ENCODE assay signal across 8 cellular contexts in the genomic region with DNA sequence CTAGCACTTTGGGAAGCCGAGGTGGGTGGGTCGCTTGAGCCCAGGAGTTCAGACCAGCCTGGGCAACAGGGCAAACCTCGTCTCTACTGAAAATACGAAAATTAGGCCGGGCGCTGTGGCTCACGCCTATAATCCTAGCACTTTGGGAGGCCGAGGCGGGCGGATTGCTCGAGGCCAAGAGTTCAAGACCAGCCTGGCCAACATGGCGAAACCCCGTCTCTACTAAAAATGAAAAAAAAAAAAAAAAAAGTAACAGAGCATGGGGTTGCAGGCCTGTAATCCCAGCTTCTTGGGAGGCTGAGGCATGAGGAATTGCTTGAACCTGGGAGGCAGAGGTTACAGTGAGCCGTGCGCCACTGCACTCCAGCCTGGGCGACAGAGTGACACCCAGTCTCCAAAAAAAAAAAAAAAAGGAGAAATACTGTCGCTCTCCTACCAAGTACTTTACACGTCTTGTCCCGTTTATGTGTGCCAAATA. TPM values are rescaled to one million over a fixed set of nuclear protein-coding genes. Genes with fewer than 3 reads are reported as not detected.
DNase-seq lines count a peak whose midpoint lies in the region; ATAC-seq, FAIRE-seq and TF ChIP-seq lines count a peak whose summit lies in the region.

No MANE protein-coding gene starts in this region.

- TF ChIP-seq RAD21 in SK-N-SH (IDR thresholded peaks at IDR 0.05; ENCODE audit: low read length): no peak

- 58% methylated on average over 19 of the region's 19 CpGs for WGBS in SK-N-SH (ENCODE audit: low lambda C conversion rate)

- peak overlapping the region; percentile 95 for H3K4me3 Mint-ChIP-seq in activated T-helper 1 cell treated with anti-CD3 and anti-CD28 coated beads, Interleukin-12 subunit alpha, Interleukin-12 subunit beta, Interleukin-2, Interleukin-4 antibody, amounts not matched to agents 30 ng/mL and 10 ng/mL and 1 ng/mL, durations not matched to agents 14 hours and 24 hours and 36 hours

- H3K36me3 Mint-ChIP-seq in activated T-helper 1 cell treated with anti-CD3 and anti-CD28 coated beads, Interleukin-12 subunit alpha, Interleukin-12 subunit beta, Interleukin-2, Interleukin-4 antibody, amounts not matched to agents 30 ng/mL and 10 ng/mL and 1 ng/mL, durations not matched to agents 14 hours and 24 hours and 36 hours (ENCODE audit: low read depth): peaks cover 10% of the 10 kb centered on the region

- H3K27ac ChIP-seq in SK-N-SH (ENCODE audit: low read depth in 2 of 2, low read length in 1 of 2): no peak overlapping the region
- peak overlapping the region; percentile 53 for H3K27ac ChIP-seq in keratinocyte (ENCODE audit: control insufficient read depth, insufficient read depth, low read length)
- H3K27ac ChIP-seq in stomach smooth muscle (ENCODE audit: low read length): no peak overlapping the region

- no peak for ATAC-seq in SK-N-SH treated with all-trans-retinoic acid at 6 μM for 48 hours

- H3K4me2 ChIP-seq in SK-N-SH (peak overlapping the region; percentile 90), keratinocyte (ENCODE audit: control insufficient read depth, extremely low read depth, insufficient read depth, low read depth, low read length) (peak overlapping the region; percentile 87)

- no peaks in the 10 kb centered on the region for H3F3A ChIP-seq in SK-N-SH (replicated peaks; ENCODE audit: insufficient read depth)

- no peaks in the 10 kb centered on the region for H3K9me3 ChIP-seq in SK-N-SH
- H3K9me3 ChIP-seq in keratinocyte (ENCODE audit: control insufficient read depth, low read depth, low read length): no peaks in the 10 kb centered on the region
- no peaks in the 10 kb centered on the region for H3K9me3 ChIP-seq in stomach smooth muscle (ENCODE audit: control insufficient read depth in 2 of 2, low read length in 2 of 2)

- intact Hi-C loops in activated T-helper 1 cell treated with anti-CD3 and anti-CD28 coated beads, Interleukin-12 subunit alpha, Interleukin-12 subunit beta, Interleukin-2, Interleukin-4 antibody, amounts not matched to agents 30 ng/mL and 10 ng/mL and 1 ng/mL, durations not matched to agents 14 hours and 24 hours and 36 hours (cut with micrococcal nuclease): loop anchor here (5.0 to 10.0 kb wide), 4 partner anchors 411 to 1919 kb away; a partner anchor contains a TSS

- H3K9ac ChIP-seq in SK-N-SH: peak overlapping the region; percentile 69; the same call in 1 of the 2 replicates
- peak overlapping the region; percentile 70 for H3K9ac ChIP-seq in keratinocyte (ENCODE audit: control insufficient read depth, extremely low read depth, insufficient read depth, low read length)
- peak overlapping the region in 1 of 2 donors; percentile 2 for H3K9ac ChIP-seq in stomach smooth muscle (ENCODE audit: low read length in 2 of 2)

- dilution Hi-C loops in keratinocyte (cut with MboI; ENCODE audit: extremely low pct_ligation_motif_present, low sequenced_read_pairs): no loop called here

- H2AFZ ChIP-seq in SK-N-SH (ENCODE audit: low read depth): peak overlapping the region; percentile 95
- peak overlapping the region; percentile 99 for H2AFZ ChIP-seq in keratinocyte (ENCODE audit: control insufficient read depth, low read length)

- H3K4me1 ChIP-seq in SK-N-SH (ENCODE audit: control insufficient read depth in 1 of 2, insufficient read depth in 2 of 2, low read depth in 1 of 2, low read length in 1 of 2): peaks cover 0 to 13% of the 10 kb centered on the region in 2 experiments; a peak in 3 of 4 replicates
- H3K4me1 ChIP-seq in keratinocyte (ENCODE audit: control insufficient read depth, extremely low read depth, insufficient read depth, low read length): peaks cover 17% of the 10 kb centered on the region
- peaks cover 8% of the 10 kb centered on the region for H3K4me1 ChIP-seq in stomach smooth muscle (ENCODE audit: control insufficient read depth, insufficient read depth, low read length)

- H3K79me2 ChIP-seq in SK-N-SH (ENCODE audit: insufficient read depth) (peaks cover 40% of the 10 kb centered on the region; the same call in 1 of the 2 replicates), keratinocyte (ENCODE audit: control insufficient read depth, insufficient read depth, low read length) (peaks cover 6% of the 10 kb centered on the region)

- H3K27me3 Mint-ChIP-seq in activated T-helper 1 cell treated with anti-CD3 and anti-CD28 coated beads, Interleukin-12 subunit alpha, Interleukin-12 subunit beta, Interleukin-2, Interleukin-4 antibody, amounts not matched to agents 30 ng/mL and 10 ng/mL and 1 ng/mL, durations not matched to agents 14 hours and 24 hours and 36 hours (ENCODE audit: insufficient read depth): no peaks in the 10 kb centered on the region

- H3K4me3 ChIP-seq in SK-N-SH (ENCODE audit: low read depth in 2 of 2, low read length in 1 of 2) (peak overlapping the region; percentile 78 to 85), keratinocyte (ENCODE audit: control insufficient read depth in 2 of 3, extremely low read depth in 1 of 3, insufficient read depth in 2 of 3, low read depth in 1 of 3, low read length in 3 of 3) (peak overlapping the region; percentile 47 to 88 (median 86)), stomach smooth muscle (ENCODE audit: low read length in 2 of 2) (peak overlapping the region; percentile 77 to 80)

- no peaks in the 10 kb centered on the region for H3K9me1 ChIP-seq in keratinocyte (ENCODE audit: control insufficient read depth, extremely low read depth, insufficient read depth, low read length)

- TF ChIP-seq CTCF in SK-N-SH (IDR thresholded peaks at IDR 0.05) (no peak), keratinocyte (optimal IDR thresholded peaks at IDR 0.05 in 1 of 3, IDR thresholded peaks at IDR 0.05 in 1 of 3, conservative IDR thresholded peaks at IDR 0.05 in 1 of 3; ENCODE audit: extremely low read depth in 1 of 3, insufficient read depth in 2 of 3, low read length in 3 of 3) (no peak)

- CTCF ChIA-PET in SK-N-SH (lab: Yijun Ruan, JAX): interaction anchor here (0.9 to 3.3 kb wide), 7 partner anchors 22 to 779 kb away, joined by 3 to 22 read pairs (median 5); a partner anchor contains a TSS

- no peaks in the 10 kb centered on the region for H3K9me3 Mint-ChIP-seq in activated T-helper 1 cell treated with anti-CD3 and anti-CD28 coated beads, Interleukin-12 subunit alpha, Interleukin-12 subunit beta, Interleukin-2, Interleukin-4 antibody, amounts not matched to agents 30 ng/mL and 10 ng/mL and 1 ng/mL, durations not matched to agents 14 hours and 24 hours and 36 hours

- no peak overlapping the region for H3K27ac Mint-ChIP-seq in activated T-helper 1 cell treated with anti-CD3 and anti-CD28 coated beads, Interleukin-12 subunit alpha, Interleukin-12 subunit beta, Interleukin-2, Interleukin-4 antibody, amounts not matched to agents 30 ng/mL and 10 ng/mL and 1 ng/mL, durations not matched to agents 14 hours and 24 hours and 36 hours

- no peaks in the 10 kb centered on the region for H3K9me2 ChIP-seq in SK-N-SH

- DNase-seq in SK-N-SH: no peak
- no peak for DNase-seq in activated T-helper 1 cell treated with anti-CD3 and anti-CD28 coated beads, Interleukin-12 subunit alpha, Interleukin-12 subunit beta, Interleukin-2, Interleukin-4 antibody, amounts not matched to agents 30 ng/mL and 10 ng/mL and 1 ng/mL, durations not matched to agents 14 hours and 24 hours and 36 hours (ENCODE audit: low spot score)
- DNase-seq in keratinocyte (ENCODE audit: low read depth, low spot score): no peak
- DNase-seq in inferior parietal cortex (ENCODE audit: extremely low spot score): no peak
- no peak for DNase-seq in KG1 (lab: John Stamatoyannopoulos, UW)
- no peak for DNase-seq in C1 segment of cervical spinal cord (lab: John Stamatoyannopoulos, UW)

- H3K4me1 Mint-ChIP-seq in activated T-helper 1 cell treated with anti-CD3 and anti-CD28 coated beads, Interleukin-12 subunit alpha, Interleukin-12 subunit beta, Interleukin-2, Interleukin-4 antibody, amounts not matched to agents 30 ng/mL and 10 ng/mL and 1 ng/mL, durations not matched to agents 14 hours and 24 hours and 36 hours (ENCODE audit: low read depth): peaks cover 42% of the 10 kb centered on the region

- no peak for FAIRE-seq in keratinocyte (lab: Jason Lieb, UNC)

- TF ChIP-seq EP300 in SK-N-SH (IDR thresholded peaks at IDR 0.05; ENCODE audit: borderline replicate concordance in 1 of 2, low read depth in 1 of 2, low read length in 1 of 2): no peak

- H4K20me1 ChIP-seq in SK-N-SH (ENCODE audit: insufficient read depth): no peaks in the 10 kb centered on the region
- H4K20me1 ChIP-seq in keratinocyte (ENCODE audit: control insufficient read depth, extremely low read depth, insufficient read depth, low read length): no peaks in the 10 kb centered on the region

- peaks cover 2 to 8% of the 10 kb centered on the region in 2 experiments for H3K36me3 ChIP-seq in SK-N-SH (replicated peaks in 1 of 2; ENCODE audit: control insufficient read depth in 1 of 2, insufficient read depth in 2 of 2, low read length in 1 of 2)
- H3K36me3 ChIP-seq in keratinocyte (ENCODE audit: control insufficient read depth in 2 of 2, extremely low read depth in 1 of 2, insufficient read depth in 2 of 2, low read length in 2 of 2): peaks cover 0 to 5% of the 10 kb centered on the region in 2 experiments
- H3K36me3 ChIP-seq in stomach smooth muscle (ENCODE audit: control insufficient read depth in 2 of 2, insufficient read depth in 2 of 2, low read length in 2 of 2): no peaks in the 10 kb centered on the region

- H3K27me3 ChIP-seq in SK-N-SH (ENCODE audit: insufficient read depth) (no peaks in the 10 kb centered on the region), keratinocyte (ENCODE audit: control insufficient read depth, extremely low read depth, insufficient read depth, low read length) (no peaks in the 10 kb centered on the region), stomach smooth muscle (ENCODE audit: control insufficient read depth in 1 of 2, insufficient read depth in 2 of 2, low read length in 2 of 2) (no peaks in the 10 kb centered on the region)

- POLR2A ChIA-PET in SK-N-SH (lab: Yijun Ruan, JAX): interaction anchor here (1.7 kb wide), 1 partner anchor 359 kb away, joined by 4 read pairs; a partner anchor contains a TSS

TF ChIP-seq in SK-N-SH, 30 proteins besides CTCF, POLR2A, EP300 and RAD21 (continues in another document):
- no peak for TF ChIP-seq ELF1 (IDR thresholded peaks at IDR 0.05)

RNA-seq across cellular contexts. Expression of a gene that starts 0.7 kb away (rescaled TPM):
- polyA plus RNA-seq in SK-N-SH (2012; rRNA removed): 8.2 and 9.4 TPM in 2 replicates
- 11.5 and 12.7 TPM in 2 replicates for polyA plus RNA-seq in SK-N-SH (2012; cell fraction: cytosol; rRNA removed)
- 3.4 and 4.2 TPM in 2 replicates for polyA plus RNA-seq in SK-N-SH (2012; cell fraction: nucleus; rRNA removed)
- 13.9 and 18.9 TPM in 2 replicates for total RNA-seq in activated T-helper 1 cell treated with anti-CD3 and anti-CD28 coated beads, Interleukin-12 subunit alpha, Interleukin-12 subunit beta, Interleukin-2, Interleukin-4 antibody, amounts not matched to agents 30 ng/mL and 10 ng/mL and 1 ng/mL, durations not matched to agents 14 hours and 24 hours and 36 hours
- polyA plus RNA-seq in keratinocyte: 0.99 to 10.8 TPM (median 7.0 TPM) in 3 replicates
- polyA plus RNA-seq in keratinocyte (2011; ENCODE audit: low read depth): not detected
- 2.1 and 3.3 TPM in 2 replicates for polyA plus RNA-seq in keratinocyte (2011; cell fraction: cytosol; rRNA removed)
- polyA plus RNA-seq in keratinocyte (2011; cell fraction: nucleus; rRNA removed): 1.1 and 1.5 TPM in 2 replicates
- polyA plus RNA-seq in keratinocyte (2012; ENCODE audit: low replicate concordance): 6.2 TPM in 1 of 2 replicates, not detected in the other
- 1.5 to 9.0 TPM (median 2.5 TPM) in 3 replicates for polyA minus RNA-seq in keratinocyte
- 4.8 TPM for polyA minus RNA-seq in keratinocyte (2011; cell fraction: cytosol; rRNA and poly(A)+ RNA removed)
- polyA minus RNA-seq in keratinocyte (2011; cell fraction: nucleus; rRNA and poly(A)+ RNA removed): 0.53 and 2.4 TPM in 2 replicates
